Comparison of ENCODE assay signal across 29 cellular contexts in genomic region chr10:131316321-131317075, GRCh38. TPM values are rescaled to one million over a fixed set of nuclear protein-coding genes. Genes with fewer than 3 reads are reported as not detected.
DNase-seq lines count a peak whose midpoint lies in the region; FAIRE-seq and TF ChIP-seq lines count a peak whose summit lies in the region.
"Had no signal": no experiment of that assay in that cellular context is flagged by ENCODE, and none has a peak within 500 bp of the region (broad histone marks: within the 10 kb centered on the region; RNA-seq: fewer than 3 reads in every experiment).

No MANE protein-coding gene starts in this region.

- H3K14ac ChIP-seq in H1 (ENCODE audit: insufficient read length): no peak overlapping the region
- H3K14ac ChIP-seq in mesenchymal stem cell (ENCODE audit: low read length in 2 of 2): no peak overlapping the region

- H3K18ac ChIP-seq in H1 (ENCODE audit: extremely low read depth, low read length) (no peak overlapping the region), mesenchymal stem cell (ENCODE audit: low read depth in 1 of 2, low read length in 2 of 2) (no peak overlapping the region)

- WGBS in H1 (ENCODE audit: extremely low coverage in 1 of 2, insufficient coverage in 1 of 2, insufficient read length in 1 of 2, insufficient replicate concordance in 2 of 2, low coverage in 1 of 2, low lambda C conversion rate in 2 of 2, missing lambda C conversion rate in 1 of 2), 2 experiments: 89% methylated on average over 16 of the region's 16 CpGs; no CpG with 5 or more reads in 1 of the 2 experiments
- 76% methylated on average over 14 of the region's 16 CpGs for WGBS in mesenchymal stem cell

- H3K27ac Mint-ChIP-seq in neural crest cell (ENCODE audit: unreplicated experiment): peak overlapping the region; percentile 84
- H3K27ac Mint-ChIP-seq: CD4-positive, alpha-beta memory T cell; CD4-positive, CD25-positive, alpha-beta regulatory T cell; CD8-positive, alpha-beta memory T cell had no signal

- H2BK5ac ChIP-seq in H1 (ENCODE audit: low read depth, low read length) (no peak overlapping the region), mesenchymal stem cell (ENCODE audit: low read depth, low read length, poor library complexity, severe bottlenecking) (no peak overlapping the region)

- TF ChIP-seq EP300 in H1 (IDR thresholded peaks at IDR 0.05; ENCODE audit: borderline replicate concordance in 1 of 2, low read depth in 2 of 2, low read length in 2 of 2): no peak

- H4K8ac ChIP-seq in H1 (ENCODE audit: extremely low read depth, insufficient read depth, low read length): peak overlapping the region; percentile 63
- no peak overlapping the region for H4K8ac ChIP-seq in mesenchymal stem cell (ENCODE audit: low read length)

- H4K5ac ChIP-seq in H1 (ENCODE audit: insufficient read length, low read depth, low read length): no peak overlapping the region

- H3K23ac ChIP-seq in H1 (ENCODE audit: insufficient read length): no peak overlapping the region
- H3K23ac ChIP-seq in mesenchymal stem cell (ENCODE audit: low read length in 2 of 2): no peak overlapping the region

- H3K27me3 Mint-ChIP-seq in neural crest cell (ENCODE audit: low read depth): peaks cover 46% of the 10 kb centered on the region

- H2BK20ac ChIP-seq in H1 (ENCODE audit: low read length): no peak overlapping the region

- no peaks in the 10 kb centered on the region for H3K36me3 Mint-ChIP-seq in neural crest cell (ENCODE audit: low read depth)
- H3K36me3 Mint-ChIP-seq: CD14-positive monocyte; CD4-positive, alpha-beta memory T cell; CD4-positive, CD25-positive, alpha-beta regulatory T cell; CD8-positive, alpha-beta memory T cell had no signal

- H3K4me2 ChIP-seq in H1 (ENCODE audit: insufficient read depth in 1 of 2, low read depth in 2 of 2, low read length in 2 of 2) (no peak overlapping the region), osteoblast (ENCODE audit: insufficient read depth, low read length) (no peak overlapping the region), mesenchymal stem cell (ENCODE audit: low read length, poor library complexity, severe bottlenecking) (no peak overlapping the region)
- H3K4me2 ChIP-seq: BLaER1 had no signal

- TF ChIP-seq CTCF in H1 (IDR thresholded peaks at IDR 0.05; ENCODE audit: control extremely low read depth in 1 of 3, insufficient read depth in 1 of 3, low read depth in 1 of 3, low read length in 3 of 3): no peak
- no peak for TF ChIP-seq CTCF in neural crest cell (conservative IDR thresholded peaks at IDR 0.05)
- no peak for TF ChIP-seq CTCF in osteoblast (IDR thresholded peaks at IDR 0.05; ENCODE audit: extremely low read depth, low read depth, low read length)

- peaks cover 7% of the 10 kb centered on the region for H3K4me1 Mint-ChIP-seq in neural crest cell
- H3K4me1 Mint-ChIP-seq: CD14-positive monocyte had no signal

- no peaks in the 10 kb centered on the region for H4K20me1 ChIP-seq in H1 (replicated peaks in 1 of 2; ENCODE audit: control insufficient read depth in 1 of 2, insufficient read depth in 2 of 2, low read length in 2 of 2)
- H4K20me1 ChIP-seq in osteoblast (ENCODE audit: insufficient read depth, low read length): no peaks in the 10 kb centered on the region
- H4K20me1 ChIP-seq: BLaER1 had no signal

- H3K4me3 Mint-ChIP-seq in neural crest cell: no peak overlapping the region
- H3K4me3 Mint-ChIP-seq: CD14-positive monocyte; CD4-positive, alpha-beta memory T cell; CD4-positive, CD25-positive, alpha-beta regulatory T cell; CD8-positive, alpha-beta memory T cell had no signal

- CTCF ChIA-PET in H1 (lab: Charles Lee; ENCODE audit: partially characterized antibody): interaction anchor here (1.0 to 1.1 kb wide), 2 partner anchors 228 to 373 kb away, joined by 3 read pairs; no protein-coding TSS in a partner anchor

- H4K91ac ChIP-seq in H1 (replicated peaks; ENCODE audit: insufficient read length, low read length) (no peak overlapping the region), mesenchymal stem cell (ENCODE audit: low read length) (no peak overlapping the region)

- H2BK15ac ChIP-seq in H1 (ENCODE audit: low read length) (no peak overlapping the region), mesenchymal stem cell (ENCODE audit: low read depth, poor library complexity, severe bottlenecking) (no peak overlapping the region)

- H3K9ac ChIP-seq in H1 (replicated peaks in 1 of 4; ENCODE audit: extremely low read depth in 1 of 4, low read depth in 3 of 4, low read length in 3 of 4): no peak overlapping the region
- H3K9ac ChIP-seq in mesenchymal stem cell (ENCODE audit: low read length): no peak overlapping the region
- H3K9ac ChIP-seq: BLaER1 had no signal

- H3K9me3 Mint-ChIP-seq in neural crest cell: no peaks in the 10 kb centered on the region

- H3K4me1 ChIP-seq in H1 (replicated peaks in 1 of 4; ENCODE audit: control insufficient read depth in 3 of 4, insufficient read depth in 4 of 4, low read length in 3 of 4) (peaks cover 4 to 14% (median 6%) of the 10 kb centered on the region in 4 experiments), osteoblast (ENCODE audit: insufficient read depth, low read length) (no peaks in the 10 kb centered on the region), mesenchymal stem cell (ENCODE audit: control insufficient read depth, insufficient read depth, low read depth, low read length) (peaks cover 9% of the 10 kb centered on the region)
- H3K4me1 ChIP-seq: BE2C had no signal

- H3K36me3 ChIP-seq in H1 (ENCODE audit: control insufficient read depth in 2 of 4, insufficient read depth in 4 of 4, low read length in 3 of 4) (no peaks in the 10 kb centered on the region), osteoblast (ENCODE audit: insufficient read depth, low read length) (no peaks in the 10 kb centered on the region), mesenchymal stem cell (ENCODE audit: control insufficient read depth in 1 of 2, insufficient read depth in 2 of 2, low read depth in 1 of 2, low read length in 2 of 2) (no peaks in the 10 kb centered on the region)
- H3K36me3 ChIP-seq: BE2C, BLaER1 had no signal

- no peak overlapping the region for H2AFZ ChIP-seq in H1 (ENCODE audit: low read length)
- no peak overlapping the region for H2AFZ ChIP-seq in osteoblast (ENCODE audit: low read length)
- no peak overlapping the region for H2AFZ ChIP-seq in mesenchymal stem cell (ENCODE audit: low read depth, low read length)

- TF ChIP-seq RAD21 in H1 (IDR thresholded peaks at IDR 0.05 in 1 of 2, conservative IDR thresholded peaks at IDR 0.05 in 1 of 2; ENCODE audit: low read depth in 2 of 2, low read length in 2 of 2): no peak

- H2AK5ac ChIP-seq in H1 (ENCODE audit: low read depth, low read length) (no peak overlapping the region), mesenchymal stem cell (ENCODE audit: low read length, severe bottlenecking) (no peak overlapping the region)

- peak overlapping the region; percentile 50; the same call in 1 of the 2 replicates for H2BK12ac ChIP-seq in H1 (ENCODE audit: low read depth, low read length)
- no peak overlapping the region for H2BK12ac ChIP-seq in mesenchymal stem cell (ENCODE audit: low read length in 2 of 2)

- DNase-seq in H1 (ENCODE audit: low read depth in 1 of 2, low spot score in 2 of 2): no peak
- DNase-seq in neural crest cell (ENCODE audit: low read depth, low spot score): no peak
- DNase-seq in osteoblast (ENCODE audit: insufficient read length, low spot score, missing footprints): peak; percentile 65
- DNase-seq in mesenchymal stem cell: no peak
- DNase-seq in NCI-H748 (lab: John Stamatoyannopoulos, UW; ENCODE audit: unreplicated experiment): no peak
- no peak for DNase-seq in activated CD4-positive, CD25-positive, alpha-beta regulatory T cell (lab: John Stamatoyannopoulos, UW)
- DNase-seq: 8988T; ACHN; BE2C; C1 segment of cervical spinal cord; CD4-positive, alpha-beta memory T cell; CD4-positive, CD25-positive, alpha-beta regulatory T cell; CD8-positive, alpha-beta memory T cell; COR-L47; DMS 273 treated with DMSO at 0.1 percent for 48 hours; DMS153; DMS53; DMS79; DND-41; EL; GDM1 had no signal

- POLR2A ChIA-PET in H1 (lab: Charles Lee; ENCODE audit: partially characterized antibody): no interaction called here

- H3K27ac ChIP-seq in H1 (ENCODE audit: low read depth, low read length) (no peak overlapping the region), osteoblast (ENCODE audit: low read depth, low read length) (no peak overlapping the region), mesenchymal stem cell (ENCODE audit: low read length, poor library complexity, severe bottlenecking) (no peak overlapping the region)
- H3K27ac ChIP-seq: BLaER1 had no signal

- H3K27me3 ChIP-seq in H1 (replicated peaks in 1 of 4; ENCODE audit: control insufficient read depth in 3 of 4, extremely low read depth in 1 of 4, insufficient read depth in 3 of 4, low read length in 3 of 4) (peaks cover 0 to 3% (median 1%) of the 10 kb centered on the region in 4 experiments; a peak in 3 of 7 replicates), osteoblast (ENCODE audit: insufficient read depth, low read length) (no peaks in the 10 kb centered on the region), mesenchymal stem cell (ENCODE audit: control insufficient read depth in 1 of 2, insufficient read depth in 1 of 2, low read length in 2 of 2) (peaks cover 19 to 36% of the 10 kb centered on the region in 2 experiments)
- H3K27me3 ChIP-seq: BE2C had no signal

- H3K56ac ChIP-seq in H1 (replicated peaks; ENCODE audit: insufficient read length, low read depth, low read length): no peak overlapping the region

- H3K23me2 ChIP-seq in H1 (ENCODE audit: low read depth, low read length): peaks cover 8% of the 10 kb centered on the region; the same call in 1 of the 2 replicates

- H3K79me1 ChIP-seq in H1 (ENCODE audit: low read depth, low read length) (no peaks in the 10 kb centered on the region), mesenchymal stem cell (replicated peaks; ENCODE audit: low read length, poor library complexity, severe bottlenecking) (no peaks in the 10 kb centered on the region)

- no peaks in the 10 kb centered on the region for H3K9me3 ChIP-seq in H1 (ENCODE audit: insufficient read depth in 2 of 2, low read depth in 1 of 2, low read length in 1 of 2)
- H3K9me3 ChIP-seq in osteoblast (ENCODE audit: low read depth, low read length): no peaks in the 10 kb centered on the region
- H3K9me3 ChIP-seq in mesenchymal stem cell (ENCODE audit: control insufficient read depth, low read length): no peaks in the 10 kb centered on the region
- H3K9me3 ChIP-seq: BE2C had no signal

- TF ChIP-seq POLR2A in H1 (IDR thresholded peaks at IDR 0.05; ENCODE audit: control extremely low read depth in 1 of 2, low read depth in 2 of 2, low read length in 2 of 2): no peak

- H2BK120ac ChIP-seq in H1 (replicated peaks; ENCODE audit: low read depth, low read length) (no peak overlapping the region), mesenchymal stem cell (ENCODE audit: low read depth, low read length) (no peak overlapping the region)

- FAIRE-seq in H1 (lab: Jason Lieb, UNC): no peak
- FAIRE-seq: GM12878, GM12892, GM18507 had no signal

- H3K4ac ChIP-seq in H1 (replicated peaks; ENCODE audit: insufficient read length, low read depth, low read length) (no peak overlapping the region), mesenchymal stem cell (ENCODE audit: low read depth in 1 of 2, low read length in 2 of 2) (no peak overlapping the region)

- H3K79me2 ChIP-seq in H1 (ENCODE audit: control insufficient read depth in 1 of 2, insufficient read depth in 2 of 2, low read length in 2 of 2) (no peaks in the 10 kb centered on the region), osteoblast (ENCODE audit: insufficient read depth, low read length) (no peaks in the 10 kb centered on the region)

- H3K4me3 ChIP-seq in H1 (ENCODE audit: extremely low read depth in 1 of 4, insufficient read depth in 2 of 4, low read depth in 3 of 4, low read length in 4 of 4) (no peak overlapping the region), osteoblast (ENCODE audit: insufficient read depth, low read length) (no peak overlapping the region), mesenchymal stem cell (ENCODE audit: insufficient read depth in 1 of 2, low read depth in 1 of 2, low read length in 2 of 2) (no peak overlapping the region)
- H3K4me3 ChIP-seq: BLaER1, GM12878 had no signal

RNA-seq across cellular contexts. Expression of gene TCERG1L, which starts 5.0 kb away (rescaled TPM):
- 6.9 and 7.5 TPM in 2 replicates for total RNA-seq in H1 (2021; fragmentation: NEBNext Ultra II Directional; extraction: Animal tissue kit (Norgen Biotek cat#: 25700))
- 3.6 and 3.9 TPM in 2 replicates for polyA plus RNA-seq in H1 (2011; rRNA removed)
- 3.9 TPM for polyA plus RNA-seq in H1 (2011; cell fraction: cytosol; rRNA removed)
- polyA plus RNA-seq in H1 (2011; cell fraction: nucleus; rRNA removed): 5.2 TPM
- 4.0 to 5.7 TPM (median 4.6 TPM) in 4 replicates for polyA plus RNA-seq in H1 (2012, experiment 1 of 2)
- polyA plus RNA-seq in H1 (2012, experiment 2 of 2): 5.6 TPM
- 6.2 TPM for polyA plus RNA-seq in H1 (2013, experiment 1 of 2)
- polyA plus RNA-seq in H1 (2013, experiment 2 of 2): 7.1 TPM
- polyA minus RNA-seq in H1 (2011; rRNA and poly(A)+ RNA removed): 1.6 and 2.1 TPM in 2 replicates
- 1.1 TPM for polyA minus RNA-seq in H1 (2011; cell fraction: cytosol; rRNA and poly(A)+ RNA removed)
- 4.4 TPM for polyA minus RNA-seq in H1 (2011; cell fraction: nucleus; rRNA and poly(A)+ RNA removed)
- total RNA-seq in neural crest cell (0.71 and 0.96 TPM in 2 replicates), osteoblast (under 0.01 TPM in 1 of 2 replicates, not detected in the other)
- not detected for polyA plus RNA-seq in mesenchymal stem cell (2013, experiment 1 of 2)
- polyA plus RNA-seq in mesenchymal stem cell (2013, experiment 2 of 2): not detected
- total RNA-seq: CD4-positive, alpha-beta memory T cell; CD4-positive, CD25-positive, alpha-beta regulatory T cell; Daoy; G401; GM12878 had no signal
- polyA plus RNA-seq: AG04450; CD14-positive monocyte; CD4-positive, alpha-beta memory T cell; CD4-positive, CD25-positive, alpha-beta regulatory T cell; GM12878 had no signal
